ENCODE assay signal across 22 cellular contexts in genomic region chr1:33056426-33056825, GRCh38.
"Had no signal": no experiment of that assay in that cellular context is flagged by ENCODE, and none has a peak within 500 bp of the region (broad histone marks: within the 10 kb centered on the region; RNA-seq: fewer than 3 reads in every experiment).

No MANE protein-coding gene starts in this region.

- H3K27ac Mint-ChIP-seq: activated T-cell treated with anti-CD3 and anti-CD28 coated beads, Interleukin-2, amount 50 U/mL, for 72 hours; dendritic cell treated with granulocyte-macrophage colony-stimulating factor and Interleukin-4, amounts not matched to agents 40 ng/mL and 50 ng/mL, for 4 days had no signal

- H3K4me3 Mint-ChIP-seq: activated T-cell treated with anti-CD3 and anti-CD28 coated beads, Interleukin-2, amount 50 U/mL, for 72 hours; dendritic cell treated with granulocyte-macrophage colony-stimulating factor and Interleukin-4, amounts not matched to agents 40 ng/mL and 50 ng/mL, for 4 days; naive B cell; neural crest cell; stimulated activated effector memory CD8-positive, alpha-beta T cell treated with anti-CD3 and anti-CD28 coated beads, Interleukin-12 subunit alpha, Interleukin-12 subunit beta, amount 100 ng/mL, for 72 hours had no signal

- H3K27me3 Mint-ChIP-seq: dendritic cell treated with granulocyte-macrophage colony-stimulating factor and Interleukin-4, amounts not matched to agents 40 ng/mL and 50 ng/mL, for 4 days; naive B cell had no signal

- H3K4me3 ChIP-seq: esophagus muscularis mucosa, mucosa of descending colon, prostate gland, skin epidermis, thoracic aorta, upper lobe of right lung had no signal

- H3K27me3 ChIP-seq: esophagus muscularis mucosa, upper lobe of right lung had no signal

- H3K36me3 Mint-ChIP-seq: stimulated activated effector memory CD8-positive, alpha-beta T cell treated with anti-CD3 and anti-CD28 coated beads, Interleukin-12 subunit alpha, Interleukin-12 subunit beta, amount 100 ng/mL, for 72 hours had no signal

- H3K9me3 ChIP-seq: esophagus muscularis mucosa, mucosa of descending colon, prostate gland, thoracic aorta, upper lobe of right lung had no signal

- H3K4me1 ChIP-seq: prostate gland had no signal

- DNase-seq: activated CD4-positive, alpha-beta T cell treated with anti-CD3 and anti-CD28 coated beads, Interleukin-2, amount 50 U/mL, for 4 hours; activated effector memory CD4-positive, alpha-beta T cell treated with anti-CD3 and anti-CD28 coated beads, Interleukin-2, amount 50 U/mL, for 16 hours; activated naive CD4-positive, alpha-beta T cell treated with anti-CD3 and anti-CD28 coated beads, Interleukin-2, amount 50 U/mL, for 16 hours; activated T-cell treated with anti-CD3 and anti-CD28 coated beads, Interleukin-2, amount 50 U/mL, for 72 hours; effector memory CD4-positive, alpha-beta T cell; left cardiac atrium; mesenchymal stem cell; mucosa of descending colon; naive B cell; right cardiac atrium; stimulated activated CD4-positive, alpha-beta T cell treated with anti-CD3 and anti-CD28 coated beads, Interleukin-4, amount 100 ng/mL, for 24 hours; upper lobe of right lung had no signal

- H3K9me3 Mint-ChIP-seq: activated T-cell treated with anti-CD3 and anti-CD28 coated beads, Interleukin-2, amount 50 U/mL, for 72 hours; dendritic cell treated with granulocyte-macrophage colony-stimulating factor and Interleukin-4, amounts not matched to agents 40 ng/mL and 50 ng/mL, for 4 days; stimulated activated effector memory CD8-positive, alpha-beta T cell treated with anti-CD3 and anti-CD28 coated beads, Interleukin-12 subunit alpha, Interleukin-12 subunit beta, amount 100 ng/mL, for 72 hours had no signal

- H3K27ac ChIP-seq: prostate gland, skin epidermis, thoracic aorta, upper lobe of right lung had no signal

- H3K36me3 ChIP-seq: esophagus muscularis mucosa, prostate gland, thoracic aorta, upper lobe of right lung had no signal

- FAIRE-seq: astrocyte, endothelial cell of umbilical vein, islet of Langerhans had no signal
